Comparison of ENCODE assay signal across 8 cellular contexts in the genomic region with DNA sequence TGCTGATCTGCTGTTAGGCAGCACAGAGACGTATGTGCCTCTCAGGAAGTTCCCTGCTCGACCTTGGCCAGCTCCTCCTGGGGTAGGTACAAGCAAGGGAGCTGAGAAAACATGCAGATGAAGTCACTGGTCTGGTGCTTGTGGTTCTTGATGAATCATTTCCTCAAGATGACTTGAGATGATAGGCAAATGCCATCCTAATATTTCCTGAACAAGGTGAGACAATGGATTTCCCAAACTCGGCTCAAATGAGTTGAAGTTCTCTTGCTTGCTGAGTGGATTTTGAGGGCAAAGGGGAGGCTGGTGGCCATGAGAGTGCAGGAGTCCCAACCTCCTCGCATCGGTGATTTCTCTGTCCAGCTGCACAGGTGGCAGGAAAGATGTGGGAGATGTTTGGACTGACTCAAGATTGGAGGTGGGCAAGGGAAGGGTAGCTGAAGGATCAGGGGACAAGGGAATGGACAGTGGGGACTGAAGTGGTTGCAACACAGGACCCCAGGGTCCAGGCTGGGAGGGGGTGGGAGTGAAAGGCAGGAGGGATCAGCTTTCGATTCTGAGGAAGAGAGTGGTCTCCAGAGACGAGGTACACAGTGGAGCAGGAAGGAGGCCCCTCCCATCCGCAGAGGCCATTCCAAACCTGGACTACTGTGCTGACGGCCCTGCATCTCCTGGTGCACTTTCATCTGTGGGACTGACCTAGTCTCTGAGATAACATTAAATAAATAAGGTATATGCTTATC.
A peak's percentile ranks its signal among the peaks of the same experiment; 100 is the strongest.
DNase-seq lines count a peak whose midpoint lies in the region; ATAC-seq, FAIRE-seq and TF ChIP-seq lines count a peak whose summit lies in the region.

No MANE protein-coding gene starts in this region.

- TF ChIP-seq CTCF in A549 (IDR thresholded peaks at IDR 0.05), result no peak

- TF ChIP-seq EP300 in A549 (IDR thresholded peaks at IDR 0.05), result no peak

- peaks cover 65% of the 10 kb centered on the region for H3K36me3 Mint-ChIP-seq in activated T-cell treated with anti-CD3 and anti-CD28 coated beads, Interleukin-2, amount 50 U/mL, for 4 hours (ENCODE audit: insufficient read depth)

- DNase-seq in A549 (ENCODE audit: low read depth in 1 of 2, low spot score in 1 of 2) (peak in 1 of 2 experiments; percentile 83), HS-27A (ENCODE audit: low read depth) (peak; percentile 35), glomerular endothelial cell (ENCODE audit: extremely low read depth, low read depth, low spot score) (peak; percentile 85), SIG-M5 (lab: John Stamatoyannopoulos, UW) (no peak), NCI-H748 treated with DMSO at 0.1 percent for 48 hours (lab: John Stamatoyannopoulos, UW) (no peak)
- peak; percentile 38 for DNase-seq in activated T-cell treated with anti-CD3 and anti-CD28 coated beads, Interleukin-2, amount 50 U/mL, for 4 hours
- peak; percentile 6 to 54 (median 6) for DNase-seq in stimulated activated CD4-positive, alpha-beta T cell treated with anti-CD3 and anti-CD28 coated beads, TNF-alpha, amount 100 ng/mL, for 24 hours (ENCODE audit: low read depth in 3 of 3)

- CTCF ChIA-PET in A549 (lab: Yijun Ruan, JAX), result interaction anchor here (0.8 to 3.1 kb wide), 7 partner anchors 8 to 77 kb away, joined by 3 to 12 read pairs (median 4); partner anchors contain the start of gene CAPN2

- H3K4me1 Mint-ChIP-seq in activated T-cell treated with anti-CD3 and anti-CD28 coated beads, Interleukin-2, amount 50 U/mL, for 4 hours (ENCODE audit: low read depth), result peaks cover 29% of the 10 kb centered on the region

- no peak for TF ChIP-seq RAD21 in A549 (conservative IDR thresholded peaks at IDR 0.05 in 1 of 2, IDR thresholded peaks at IDR 0.05 in 1 of 2)

- H3K4me3 Mint-ChIP-seq in activated T-cell treated with anti-CD3 and anti-CD28 coated beads, Interleukin-2, amount 50 U/mL, for 4 hours, result no peak overlapping the region

- WGBS in A549 (ENCODE audit: missing lambda C conversion rate), result 61% methylated on average over 9 of the region's 9 CpGs

- no peaks in the 10 kb centered on the region for H3K9me3 Mint-ChIP-seq in activated T-cell treated with anti-CD3 and anti-CD28 coated beads, Interleukin-2, amount 50 U/mL, for 4 hours

- POLR2A ChIA-PET in A549 (lab: Yijun Ruan, JAX), result interaction anchor here (0.6 to 0.9 kb wide), 3 partner anchors 51 to 70 kb away, joined by 3 to 4 read pairs (median 3); no protein-coding TSS in a partner anchor

- no peak overlapping the region for H3K4me3 ChIP-seq in A549

- H3K27me3 Mint-ChIP-seq in activated T-cell treated with anti-CD3 and anti-CD28 coated beads, Interleukin-2, amount 50 U/mL, for 4 hours (ENCODE audit: low read depth), result no peaks in the 10 kb centered on the region

- H3K4me1 ChIP-seq in A549, result peaks cover 49% of the 10 kb centered on the region

- no peak for TF ChIP-seq POLR2A in A549 (IDR thresholded peaks at IDR 0.05; ENCODE audit: low read length)

- no peaks in the 10 kb centered on the region for H3K9me3 ChIP-seq in A549

- FAIRE-seq in A549 (lab: Jason Lieb, UNC), result no peak

- peak overlapping the region; percentile 58 to 89 for H3K27ac ChIP-seq in A549

- peak overlapping the region; percentile 39 for H3K4me2 ChIP-seq in A549

- ATAC-seq in A549, result peak; percentile 55 to 65
- peak; percentile 84 to 86 for ATAC-seq in activated T-cell treated with anti-CD3 and anti-CD28 coated beads, Interleukin-2, amount 50 U/mL, for 4 hours
- ATAC-seq in GM21737 (IDR thresholded peaks at IDR 0.05; ENCODE audit: unreplicated experiment), result no peak

TF ChIP-seq in A549, 52 proteins besides CTCF, POLR2A, EP300 and RAD21:
- peak; percentile 65; the same call in 1 of the 2 replicates for TF ChIP-seq POLR2AphosphoS2 (conservative IDR thresholded peaks at IDR 0.05; ENCODE audit: low read length)
- TF ChIP-seq CHD4 (IDR thresholded peaks at IDR 0.05; ENCODE audit: borderline replicate concordance), result no peak
- peak; percentile 58; the same call in 1 of the 2 replicates for TF ChIP-seq GATA3 (IDR thresholded peaks at IDR 0.05; ENCODE audit: borderline replicate concordance)
- TF ChIP-seq FOSL2 (IDR thresholded peaks at IDR 0.05), result no peak
- peak; percentile 60; the same call in 1 of the 2 replicates for TF ChIP-seq FOSL2 (CRISPR knock-in tag; IDR thresholded peaks at IDR 0.05)
- peak; percentile 23 to 30; a peak in 2 of 5 replicates for TF ChIP-seq JUN (IDR thresholded peaks at IDR 0.05)

Comparison
In these comparisons a context has a peak if more than half of its experiments do, and no peak if none do; other contexts are left out.
1. DNase-seq: peak in HS-27A (single experiment), activated T-cell treated with anti-CD3 and anti-CD28 coated beads, Interleukin-2, amount 50 U/mL, for 4 hours (single experiment), glomerular endothelial cell (single experiment) and stimulated activated CD4-positive, alpha-beta T cell treated with anti-CD3 and anti-CD28 coated beads, TNF-alpha, amount 100 ng/mL, for 24 hours (3 of 3); none in SIG-M5 (single experiment) and NCI-H748 treated with DMSO at 0.1 percent for 48 hours (single experiment).